ENCODE assay signal across 25 cellular contexts in genomic region chr13:42211704-42212103, GRCh38.
A peak's percentile ranks its signal among the peaks of the same experiment; 100 is the strongest.
DNase-seq lines count a peak whose midpoint lies in the region; ATAC-seq and TF ChIP-seq lines count a peak whose summit lies in the region.
"Had no signal": no experiment of that assay in that cellular context is flagged by ENCODE, and none has a peak within 500 bp of the region (broad histone marks: within the 10 kb centered on the region; RNA-seq: fewer than 3 reads in every experiment).

No MANE protein-coding gene starts in this region.

- no peaks in the 10 kb centered on the region for H3K27me3 Mint-ChIP-seq in activated CD4-positive, alpha-beta memory T cell treated with anti-CD3 and anti-CD28 coated beads for 36 hours
- H3K27me3 Mint-ChIP-seq: naive thymus-derived CD4-positive, alpha-beta T cell had no signal

- no peak overlapping the region for H3K27ac Mint-ChIP-seq in activated CD4-positive, alpha-beta memory T cell treated with anti-CD3 and anti-CD28 coated beads for 36 hours
- H3K27ac Mint-ChIP-seq: activated naive CD4-positive, alpha-beta T cell treated with anti-CD3 and anti-CD28 coated beads for 36 hours; H9 had no signal

- no peaks in the 10 kb centered on the region for H3K4me1 Mint-ChIP-seq in activated CD4-positive, alpha-beta memory T cell treated with anti-CD3 and anti-CD28 coated beads for 36 hours (ENCODE audit: low read depth)
- H3K4me1 Mint-ChIP-seq: naive thymus-derived CD4-positive, alpha-beta T cell had no signal

- no peaks in the 10 kb centered on the region for H3K27me3 ChIP-seq in BJ (ENCODE audit: control insufficient read depth, insufficient read depth, low read length)
- H3K27me3 ChIP-seq: body of pancreas, suprapubic skin, vagina had no signal

- intact Hi-C loops in activated CD4-positive, alpha-beta memory T cell treated with anti-CD3 and anti-CD28 coated beads for 36 hours (cut with micrococcal nuclease): no loop called here

- TF ChIP-seq CTCF in BJ (IDR thresholded peaks at IDR 0.05; ENCODE audit: insufficient read depth, low read depth, low read length) (no peak), foreskin fibroblast (IDR thresholded peaks at IDR 0.05; ENCODE audit: low read depth, low read length) (no peak)

- POLR2A ChIA-PET in BJ (lab: Charles Lee): no interaction called here
- POLR2A ChIA-PET in activated CD4-positive, alpha-beta memory T cell treated with anti-CD3 and anti-CD28 coated beads for 36 hours (lab: Charles Lee): no interaction called here

- H3K36me3 Mint-ChIP-seq in activated CD4-positive, alpha-beta memory T cell treated with anti-CD3 and anti-CD28 coated beads for 36 hours: peaks cover 24% of the 10 kb centered on the region

- peaks cover 2% of the 10 kb centered on the region; the same call in 1 of the 2 replicates for H3K36me3 ChIP-seq in BJ (ENCODE audit: control insufficient read depth, insufficient read depth, low read length)

- no peak overlapping the region for H3K4me3 ChIP-seq in BJ (ENCODE audit: low read depth, low read length)
- no peak overlapping the region for H3K4me3 ChIP-seq in foreskin fibroblast (ENCODE audit: low read depth in 1 of 2, low read length in 2 of 2)
- H3K4me3 ChIP-seq: body of pancreas, skin epidermis, suprapubic skin, vagina had no signal

- DNase-seq in BJ (ENCODE audit: low read depth): peak; percentile 4
- peak; percentile 2 for DNase-seq in HS-5 (ENCODE audit: low read depth)
- DNase-seq in astrocyte of the hippocampus (ENCODE audit: low read depth, low spot score): peak; percentile 11
- DNase-seq in foreskin fibroblast: peak; percentile 16 to 32
- DNase-seq in activated CD4-positive, alpha-beta memory T cell treated with anti-CD3 and anti-CD28 coated beads for 36 hours: no peak
- DNase-seq: activated CD8-positive, alpha-beta memory T cell treated with anti-CD3 and anti-CD28 coated beads, Interleukin-2, amount 50 U/mL, for 48 hours; activated naive CD4-positive, alpha-beta T cell treated with anti-CD3 and anti-CD28 coated beads for 36 hours; body of pancreas; cortex of kidney; H9; islet precursor cell; naive thymus-derived CD4-positive, alpha-beta T cell; NCI-H1436 treated with DMSO at 0.1 percent for 48 hours; NCI-H2171 treated with DMSO at 0.1 percent for 48 hours; NCI-H748 treated with DMSO at 0.1 percent for 48 hours; stimulated activated CD4-positive, alpha-beta T cell treated with anti-CD3 and anti-CD28 coated beads, Interleukin-4, amount 100 ng/mL, for 24 hours; T1000 had no signal

- H3K9me3 Mint-ChIP-seq in activated CD4-positive, alpha-beta memory T cell treated with anti-CD3 and anti-CD28 coated beads for 36 hours: peaks cover 5% of the 10 kb centered on the region
- H3K9me3 Mint-ChIP-seq: activated naive CD4-positive, alpha-beta T cell treated with anti-CD3 and anti-CD28 coated beads for 36 hours; H9 had no signal

- CTCF ChIA-PET in BJ (lab: Yijun Ruan, JAX): interaction anchor here (0.5 kb wide), 2 partner anchors 68 to 422 kb away, joined by 3 read pairs; no protein-coding TSS in a partner anchor
- CTCF ChIA-PET in activated CD4-positive, alpha-beta memory T cell treated with anti-CD3 and anti-CD28 coated beads for 36 hours (lab: Charles Lee): no interaction called here

- ATAC-seq in HG02798 (IDR thresholded peaks at IDR 0.05; ENCODE audit: poor library complexity, unreplicated experiment) (no peak), GM18909 (IDR thresholded peaks at IDR 0.05; ENCODE audit: poor library complexity, unreplicated experiment) (no peak), GM21619 (IDR thresholded peaks at IDR 0.05; ENCODE audit: unreplicated experiment) (no peak)
- ATAC-seq: body of pancreas; naive thymus-derived CD4-positive, alpha-beta T cell; Panc1; SK-N-SH treated with all-trans-retinoic acid at 6 μM for 48 hours had no signal

- no peak overlapping the region for H3K4me3 Mint-ChIP-seq in activated CD4-positive, alpha-beta memory T cell treated with anti-CD3 and anti-CD28 coated beads for 36 hours
- H3K4me3 Mint-ChIP-seq: activated naive CD4-positive, alpha-beta T cell treated with anti-CD3 and anti-CD28 coated beads for 36 hours; H9; naive thymus-derived CD4-positive, alpha-beta T cell had no signal
